Comparison of ENCODE assay signal across 8 cellular contexts in genomic region chr17:42518755-42519545, GRCh38. TPM values are rescaled to one million over a fixed set of nuclear protein-coding genes. Genes with fewer than 3 reads are reported as not detected.
DNase-seq lines count a peak whose midpoint lies in the region; ATAC-seq and TF ChIP-seq lines count a peak whose summit lies in the region.
"Had no signal": no experiment of that assay in that cellular context is flagged by ENCODE, and none has a peak within 500 bp of the region (broad histone marks: within the 10 kb centered on the region; RNA-seq: fewer than 3 reads in every experiment).

No MANE protein-coding gene starts in this region.

- H2AK5ac ChIP-seq in mesenchymal stem cell (ENCODE audit: low read length, severe bottlenecking): peak overlapping the region; percentile 100

- H3K27me3 ChIP-seq in mesenchymal stem cell (ENCODE audit: control insufficient read depth in 1 of 2, insufficient read depth in 1 of 2, low read length in 2 of 2) (no peaks in the 10 kb centered on the region), uterus (no peaks in the 10 kb centered on the region)

- intact Hi-C loops in uterus (cut with DNase I; ENCODE audit: low total_unique reads): no loop called here

- H3K79me1 ChIP-seq in mesenchymal stem cell (replicated peaks; ENCODE audit: low read length, poor library complexity, severe bottlenecking): peaks cover 3% of the 10 kb centered on the region

- ATAC-seq in GM21515 (IDR thresholded peaks at IDR 0.05; ENCODE audit: unreplicated experiment): no peak
- ATAC-seq in HG03342 (IDR thresholded peaks at IDR 0.05; ENCODE audit: unreplicated experiment): no peak

- no peak for TF ChIP-seq POLR2A in uterus (IDR thresholded peaks at IDR 0.05)

- H2BK5ac ChIP-seq in mesenchymal stem cell (ENCODE audit: low read depth, low read length, poor library complexity, severe bottlenecking): peak overlapping the region; percentile 100

- DNase-seq in NCI-H226 (peak; percentile 91), choroid plexus epithelial cell (ENCODE audit: low read depth) (peak; percentile 36), mesenchymal stem cell (no peak), uterus (peak; percentile 67 to 75), NCI-H510A (lab: John Stamatoyannopoulos, UW) (no peak)
- DNase-seq: activated B cell treated with CpG ODN at 0.5 μM for 24 hours had no signal

- peak overlapping the region; percentile 98 for H4K8ac ChIP-seq in mesenchymal stem cell (ENCODE audit: low read length)

- peak overlapping the region; percentile 100 for H2BK12ac ChIP-seq in mesenchymal stem cell (ENCODE audit: low read length in 2 of 2)

- peak overlapping the region; percentile 91 for H2BK120ac ChIP-seq in mesenchymal stem cell (ENCODE audit: low read depth, low read length)

- H3K36me3 ChIP-seq in mesenchymal stem cell (ENCODE audit: control insufficient read depth in 1 of 2, insufficient read depth in 2 of 2, low read depth in 1 of 2, low read length in 2 of 2) (peaks cover 36 to 46% of the 10 kb centered on the region in 2 experiments), uterus (no peaks in the 10 kb centered on the region)

- H3K18ac ChIP-seq in mesenchymal stem cell (ENCODE audit: low read depth in 1 of 2, low read length in 2 of 2): peak overlapping the region; percentile 94 to 98

- TF ChIP-seq CTCF in choroid plexus epithelial cell (conservative IDR thresholded peaks at IDR 0.05; ENCODE audit: low read depth, low read length) (no peak), uterus (IDR thresholded peaks at IDR 0.05) (no peak)

- H3K23ac ChIP-seq in mesenchymal stem cell (ENCODE audit: low read length in 2 of 2): peak overlapping the region in 1 of 2 experiments; percentile 84

- H4K91ac ChIP-seq in mesenchymal stem cell (ENCODE audit: low read length): peak overlapping the region; percentile 99

- H3K4me3 ChIP-seq in choroid plexus epithelial cell (ENCODE audit: low read depth, low read length): no peak overlapping the region
- H3K4me3 ChIP-seq in mesenchymal stem cell (ENCODE audit: insufficient read depth in 1 of 2, low read depth in 1 of 2, low read length in 2 of 2): no peak overlapping the region
- H3K4me3 ChIP-seq in uterus: no peak overlapping the region

- H3K27ac ChIP-seq in mesenchymal stem cell (ENCODE audit: low read length, poor library complexity, severe bottlenecking) (peak overlapping the region; percentile 100), uterus (peak overlapping the region; percentile 95 to 99)

- H3K9ac ChIP-seq in mesenchymal stem cell (ENCODE audit: low read length): peak overlapping the region; percentile 85

- peak overlapping the region in 1 of 2 experiments; percentile 79 for H3K14ac ChIP-seq in mesenchymal stem cell (ENCODE audit: low read length in 2 of 2)

- H3K4me2 ChIP-seq in mesenchymal stem cell (ENCODE audit: low read length, poor library complexity, severe bottlenecking): no peak overlapping the region

- 63% methylated on average over 6 of the region's 6 CpGs for WGBS in mesenchymal stem cell

- no peak overlapping the region for H2AFZ ChIP-seq in mesenchymal stem cell (ENCODE audit: low read depth, low read length)

- H3K4me1 ChIP-seq in mesenchymal stem cell (ENCODE audit: control insufficient read depth, insufficient read depth, low read depth, low read length) (peaks cover 48% of the 10 kb centered on the region), uterus (peaks cover 62 to 65% of the 10 kb centered on the region in 2 donors)

- H3K4ac ChIP-seq in mesenchymal stem cell (ENCODE audit: low read depth in 1 of 2, low read length in 2 of 2): peak overlapping the region; percentile 96 to 98

- H2BK15ac ChIP-seq in mesenchymal stem cell (ENCODE audit: low read depth, poor library complexity, severe bottlenecking): peak overlapping the region; percentile 55

- H3K9me3 ChIP-seq in mesenchymal stem cell (ENCODE audit: control insufficient read depth, low read length) (no peaks in the 10 kb centered on the region), uterus (no peaks in the 10 kb centered on the region)

RNA-seq across cellular contexts. Expression of gene NAGLU, which starts 17.1 kb away (rescaled TPM):
- polyA plus RNA-seq in mesenchymal stem cell (2013, experiment 1 of 2): 51.2 TPM
- polyA plus RNA-seq in mesenchymal stem cell (2013, experiment 2 of 2): 52.1 TPM
- 10 to 100 TPM in 3 of 4 donors, 1 to 10 TPM in 1; 8.7 to 33.5 (median 25.6) TPM for total RNA-seq in uterus

RNA-seq across cellular contexts. Expression of gene HSD17B1, which starts 33.8 kb away (rescaled TPM):
- polyA plus RNA-seq in mesenchymal stem cell (2013, experiment 1 of 2): 0.57 TPM
- 0.59 TPM for polyA plus RNA-seq in mesenchymal stem cell (2013, experiment 2 of 2)
- 1 to 10 TPM in 1 of 4 donors, under 1 TPM in 1, not detected in 2; 0.35 to 3.1 TPM for total RNA-seq in uterus

RNA-seq across cellular contexts. Expression of gene COASY, which starts 43.0 kb away (rescaled TPM):
- polyA plus RNA-seq in mesenchymal stem cell (2013, experiment 1 of 2): 77.2 TPM
- polyA plus RNA-seq in mesenchymal stem cell (2013, experiment 2 of 2): 75.7 TPM
- total RNA-seq in uterus: 10 to 100 TPM in 3 of 4 donors, 1 to 10 TPM in 1; 2.6 to 42.6 (median 16.1) TPM

RNA-seq across cellular contexts. Expression of gene MLX, which starts 48.0 kb away (rescaled TPM):
- 45.3 TPM for polyA plus RNA-seq in mesenchymal stem cell (2013, experiment 1 of 2)
- polyA plus RNA-seq in mesenchymal stem cell (2013, experiment 2 of 2): 45.3 TPM
- total RNA-seq in uterus: 10 to 100 TPM in 3 of 4 donors, 1 to 10 TPM in 1; 6.9 to 50.0 (median 35.1) TPM

RNA-seq across cellular contexts. Expression of gene PSMC3IP, which starts 58.6 kb away (rescaled TPM):
- polyA plus RNA-seq in mesenchymal stem cell (2013, experiment 1 of 2): 5.2 TPM
- 4.7 TPM for polyA plus RNA-seq in mesenchymal stem cell (2013, experiment 2 of 2)
- total RNA-seq in uterus: 10 to 100 TPM in 1 of 4 donors, 1 to 10 TPM in 3; 2.8 to 16.5 (median 5.0) TPM

Comparison
In these comparisons a context has a peak if more than half of its experiments do, and no peak if none do; other contexts are left out.
1. DNase-seq: peak in NCI-H226 (single experiment), choroid plexus epithelial cell (single experiment) and uterus (2 of 2); none in mesenchymal stem cell (single experiment) and NCI-H510A (single experiment).